ENCODE assay signal across 27 cellular contexts in the genomic region with DNA sequence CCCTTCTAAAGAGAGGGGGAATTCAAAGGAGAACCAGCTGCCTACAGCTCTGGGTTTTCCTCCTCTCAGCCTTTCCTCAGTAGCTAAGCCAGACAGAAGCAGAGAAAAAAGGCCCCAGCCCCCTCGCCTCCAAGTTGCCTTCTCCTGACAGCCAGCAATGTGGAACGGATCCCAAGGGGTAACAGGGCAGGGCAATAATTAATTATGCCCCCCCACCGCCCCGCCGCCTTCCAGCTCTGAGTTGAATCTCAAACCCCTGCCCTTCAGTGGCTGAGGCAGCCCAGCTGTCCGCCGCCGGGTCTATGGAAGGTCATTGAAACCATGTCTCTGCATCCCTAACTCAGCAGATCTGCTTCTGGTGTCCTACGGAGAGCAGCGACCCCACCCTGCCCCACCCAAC.
DNase-seq lines count a peak whose midpoint lies in the region; TF ChIP-seq lines count a peak whose summit lies in the region.
"Had no signal": no experiment of that assay in that cellular context is flagged by ENCODE, and none has a peak within 500 bp of the region (broad histone marks: within the 10 kb centered on the region; RNA-seq: fewer than 3 reads in every experiment).

No MANE protein-coding gene starts in this region.

- H3K27me3 Mint-ChIP-seq in brain: peaks cover 15% of the 10 kb centered on the region

- H3K4me1 ChIP-seq in esophagus muscularis mucosa (peaks cover 24 to 52% (median 34%) of the 10 kb centered on the region in 4 donors), stomach smooth muscle (ENCODE audit: control insufficient read depth, insufficient read depth, low read length) (peaks cover 40% of the 10 kb centered on the region)

- peaks cover 92% of the 10 kb centered on the region for H3K4me1 Mint-ChIP-seq in brain

- no peak overlapping the region for H3K9ac ChIP-seq in stomach smooth muscle (ENCODE audit: low read length in 2 of 2)
- H3K9ac ChIP-seq: parathyroid adenoma had no signal

- H3K9me3 Mint-ChIP-seq in brain: no peaks in the 10 kb centered on the region
- H3K9me3 Mint-ChIP-seq: activated CD4-positive, alpha-beta memory T cell treated with anti-CD3 and anti-CD28 coated beads, Interleukin-2, amount 10 ng/mL, durations not matched to agents 7 days and 5 days; activated naive CD4-positive, alpha-beta T cell treated with anti-CD3 and anti-CD28 coated beads for 36 hours; effector memory CD8-positive, alpha-beta T cell; neural crest cell had no signal

- no peak for TF ChIP-seq POLR2A in esophagus muscularis mucosa (IDR thresholded peaks at IDR 0.05; ENCODE audit: low read depth)

- H3K27ac Mint-ChIP-seq in brain: peak overlapping the region; percentile 63 to 94 (median 78)
- H3K27ac Mint-ChIP-seq: activated CD4-positive, alpha-beta memory T cell treated with anti-CD3 and anti-CD28 coated beads, Interleukin-2, amount 10 ng/mL, durations not matched to agents 7 days and 5 days; activated naive CD4-positive, alpha-beta T cell treated with anti-CD3 and anti-CD28 coated beads for 36 hours had no signal

- H3K4me3 Mint-ChIP-seq in brain: peak overlapping the region in 3 of 5 experiments; percentile 17 to 66 (median 19)
- H3K4me3 Mint-ChIP-seq: activated CD4-positive, alpha-beta memory T cell treated with anti-CD3 and anti-CD28 coated beads, Interleukin-2, amount 10 ng/mL, durations not matched to agents 7 days and 5 days; activated naive CD4-positive, alpha-beta T cell treated with anti-CD3 and anti-CD28 coated beads for 36 hours; effector memory CD8-positive, alpha-beta T cell; neural crest cell had no signal

- H3K36me3 ChIP-seq in esophagus muscularis mucosa (no peaks in the 10 kb centered on the region), stomach smooth muscle (ENCODE audit: control insufficient read depth in 2 of 2, insufficient read depth in 2 of 2, low read length in 2 of 2) (no peaks in the 10 kb centered on the region)
- H3K36me3 ChIP-seq: adrenal gland, tibial nerve had no signal

- TF ChIP-seq EP300 in esophagus muscularis mucosa (IDR thresholded peaks at IDR 0.05): no peak

- H3K27ac ChIP-seq in esophagus muscularis mucosa (replicated peaks in 1 of 4): peak overlapping the region in 3 of 4 donors; percentile 10 to 49 (median 10)
- H3K27ac ChIP-seq in stomach smooth muscle (ENCODE audit: low read length): peak overlapping the region; percentile 18
- H3K27ac ChIP-seq: parathyroid adenoma had no signal

- DNase-seq in esophagus muscularis mucosa (ENCODE audit: extremely low spot score) (no peak), myocyte (ENCODE audit: low read depth) (peak; percentile 47), GM13977 (ENCODE audit: low spot score) (no peak), AG20443 (ENCODE audit: low spot score) (no peak), NCI-H748 (lab: John Stamatoyannopoulos, UW; ENCODE audit: unreplicated experiment) (no peak)
- DNase-seq: activated CD4-positive, alpha-beta memory T cell treated with anti-CD3 and anti-CD28 coated beads, Interleukin-2, amount 10 ng/mL, durations not matched to agents 7 days and 5 days; activated CD4-positive, CD25-positive, alpha-beta regulatory T cell treated with anti-CD3 and anti-CD28 coated beads, Interleukin-2, amount 50 U/mL, for 72 hours; activated CD8-positive, alpha-beta memory T cell treated with anti-CD3 and anti-CD28 coated beads, Interleukin-2, amount 50 U/mL, for 48 hours; activated naive CD4-positive, alpha-beta T cell treated with anti-CD3 and anti-CD28 coated beads for 36 hours; DND-41; effector memory CD8-positive, alpha-beta T cell; erythroblast; HCEC 1CT; Karpas-422; mucosa of descending colon; NCI-H1417 treated with DMSO at 0.1 percent for 48 hours; NCI-H2029 treated with DMSO at 0.1 percent for 48 hours; NCI-H526; SHP77 treated with DMSO at 0.1 percent for 48 hours; stimulated activated CD4-positive, alpha-beta T cell treated with anti-CD3 and anti-CD28 coated beads, Interleukin-2, amount 100 ng/mL, for 48 hours; T-helper 2 cell had no signal

- intact Hi-C loops in esophagus muscularis mucosa (cut with DNase I): no loop called here

- in situ Hi-C loops in GM13977 (cut with MboI; ENCODE audit: low pct_unique_long_range_greater_than_20kb, low sequenced_read_pairs, unreplicated experiment): no loop called here

- no peaks in the 10 kb centered on the region for H3K36me3 Mint-ChIP-seq in brain

- H3K4me3 ChIP-seq in esophagus muscularis mucosa: no peak overlapping the region
- no peak overlapping the region for H3K4me3 ChIP-seq in stomach smooth muscle (ENCODE audit: low read length in 2 of 2)
- H3K4me3 ChIP-seq: adrenal gland, mucosa of descending colon, tibial nerve had no signal

- TF ChIP-seq CTCF in brain (conservative IDR thresholded peaks at IDR 0.05) (no peak), esophagus muscularis mucosa (IDR thresholded peaks at IDR 0.05) (no peak), GM13977 (IDR thresholded peaks at IDR 0.05; ENCODE audit: extremely low read depth, insufficient read depth, missing control alignments) (no peak)

- WGBS in esophagus muscularis mucosa: 66% methylated on average over 4 of the region's 10 CpGs

- H3K27me3 ChIP-seq in esophagus muscularis mucosa (peaks cover 0 to 63% (median 0%) of the 10 kb centered on the region in 4 donors), stomach smooth muscle (ENCODE audit: control insufficient read depth in 1 of 2, insufficient read depth in 2 of 2, low read length in 2 of 2) (peaks cover 9 to 14% of the 10 kb centered on the region in 2 donors)
- H3K27me3 ChIP-seq: adrenal gland, tibial nerve had no signal

- no peaks in the 10 kb centered on the region for H3K9me3 ChIP-seq in esophagus muscularis mucosa
- H3K9me3 ChIP-seq in stomach smooth muscle (ENCODE audit: control insufficient read depth in 2 of 2, low read length in 2 of 2): no peaks in the 10 kb centered on the region
- H3K9me3 ChIP-seq: adrenal gland, mucosa of descending colon, tibial nerve had no signal
